16 cellular contexts compared by ENCODE assay signal in genomic region chr15:37058316-37058985, GRCh38. TPM values are rescaled to one million over a fixed set of nuclear protein-coding genes. Genes with fewer than 3 reads are reported as not detected.
DNase-seq lines count a peak whose midpoint lies in the region; ATAC-seq, FAIRE-seq and TF ChIP-seq lines count a peak whose summit lies in the region.
"Had no signal": no experiment of that assay in that cellular context is flagged by ENCODE, and none has a peak within 500 bp of the region (broad histone marks: within the 10 kb centered on the region; RNA-seq: fewer than 3 reads in every experiment).

No MANE protein-coding gene starts in this region.

- H3K4me1 ChIP-seq in right atrium auricular region (peaks cover 0 to 39% of the 10 kb centered on the region in 2 donors), neuronal stem cell (ENCODE audit: control insufficient read depth in 2 of 2, insufficient read depth in 1 of 2, low read depth in 1 of 2, low read length in 2 of 2) (peaks cover 17 to 30% of the 10 kb centered on the region in 2 donors)

- no CpG with 5 or more reads among the region's 6 CpGs for WGBS in neuronal stem cell (ENCODE audit: extremely low coverage in 2 of 2, insufficient read length in 2 of 2, insufficient replicate concordance in 1 of 2), 2 donors

- H4K91ac ChIP-seq in neuronal stem cell (ENCODE audit: low read depth, low read length, poor library complexity) = no peak overlapping the region

- peak; percentile 66 for DNase-seq in astrocyte of the hippocampus (ENCODE audit: low read depth, low spot score)
- no peak for DNase-seq in right atrium auricular region (ENCODE audit: low spot score)
- DNase-seq in neuronal stem cell (ENCODE audit: low spot score) = peak; percentile 54
- DNase-seq in DMS79 (lab: John Stamatoyannopoulos, UW) = no peak
- no peak for DNase-seq in T-helper 1 cell
- no peak for DNase-seq in germinal center (ENCODE audit: low spot score)
- DNase-seq: activated naive CD8-positive, alpha-beta T cell treated with anti-CD3 and anti-CD28 coated beads, Interleukin-2, amount 50 U/mL, for 24 hours; left cardiac atrium; MM.1S; nucleus accumbens; stimulated activated CD4-positive, alpha-beta T cell treated with anti-CD3 and anti-CD28 coated beads, Interleukin-2, amount 100 ng/mL, for 48 hours; T-cell had no signal

- H3K36me3 ChIP-seq in right atrium auricular region (no peaks in the 10 kb centered on the region), neuronal stem cell (replicated peaks in 1 of 2; ENCODE audit: control insufficient read depth in 2 of 2, insufficient read depth in 2 of 2, low read length in 2 of 2) (peaks cover 2 to 5% of the 10 kb centered on the region in 2 donors)

- H2BK12ac ChIP-seq in neuronal stem cell (ENCODE audit: low read length) = no peak overlapping the region

- no peak overlapping the region for H2BK15ac ChIP-seq in neuronal stem cell (ENCODE audit: low read length)

- no peak overlapping the region for H3K9ac ChIP-seq in neuronal stem cell (ENCODE audit: low read depth, low read length, poor library complexity)

- H3K14ac ChIP-seq in neuronal stem cell (ENCODE audit: low read length) = no peak overlapping the region

- H3K4me3 ChIP-seq in right atrium auricular region (no peak overlapping the region), neuronal stem cell (ENCODE audit: low read length in 2 of 2) (no peak overlapping the region)

- H3K27ac ChIP-seq in right atrium auricular region (peak overlapping the region; percentile 62 to 82), neuronal stem cell (replicated peaks; ENCODE audit: low read length) (peak overlapping the region; percentile 97)

- H2BK5ac ChIP-seq in neuronal stem cell (ENCODE audit: low read length) = no peak overlapping the region

- ATAC-seq in GM19397 (IDR thresholded peaks at IDR 0.05; ENCODE audit: unreplicated experiment) = no peak
- ATAC-seq: activated CD4-positive, CD25-positive, alpha-beta regulatory T cell treated with anti-CD3 and anti-CD28 coated beads, Interleukin-2, amount 50 U/mL, for 24 hours; activated naive CD8-positive, alpha-beta T cell treated with anti-CD3 and anti-CD28 coated beads, Interleukin-2, amount 50 U/mL, for 24 hours; T-cell had no signal

- no peak overlapping the region for H2AK5ac ChIP-seq in neuronal stem cell (ENCODE audit: low read depth, low read length)

- H2AFZ ChIP-seq in neuronal stem cell (ENCODE audit: low read length) = no peak overlapping the region

- H2BK120ac ChIP-seq in neuronal stem cell (ENCODE audit: low read depth, low read length) = no peak overlapping the region

- no peak overlapping the region for H3K18ac ChIP-seq in neuronal stem cell (ENCODE audit: low read length)

- H3K9me3 ChIP-seq in right atrium auricular region = no peaks in the 10 kb centered on the region
- H3K9me3 ChIP-seq in neuronal stem cell (replicated peaks in 1 of 2; ENCODE audit: control insufficient read depth in 2 of 2, insufficient read depth in 1 of 2, low read depth in 1 of 2, low read length in 2 of 2) = no peaks in the 10 kb centered on the region

- H3K23ac ChIP-seq in neuronal stem cell (ENCODE audit: low read depth, low read length, poor library complexity) = no peak overlapping the region

- H3K79me1 ChIP-seq in neuronal stem cell (ENCODE audit: low read depth, low read length) = peaks cover 3% of the 10 kb centered on the region

- no peak for TF ChIP-seq CTCF in right atrium auricular region (IDR thresholded peaks at IDR 0.05)

- H3K27me3 ChIP-seq in right atrium auricular region = no peaks in the 10 kb centered on the region
- H3K27me3 ChIP-seq in neuronal stem cell (ENCODE audit: control insufficient read depth in 3 of 3, insufficient read depth in 3 of 3, low read depth in 1 of 3, low read length in 3 of 3) = no peaks in the 10 kb centered on the region

- H3K4me2 ChIP-seq in neuronal stem cell (ENCODE audit: insufficient read depth, low read length, poor library complexity, severe bottlenecking) = no peak overlapping the region

- no peak overlapping the region for H3K4ac ChIP-seq in neuronal stem cell (ENCODE audit: low read length)

- FAIRE-seq in G401.6 (lab: Jason Lieb, UNC) = peak; percentile 11
- FAIRE-seq: H54 had no signal

- no peak overlapping the region for H4K8ac ChIP-seq in neuronal stem cell (ENCODE audit: low read depth, low read length)

RNA-seq across cellular contexts. Expression of gene MEIS2, which starts 41.9 kb away (rescaled TPM):
- 10 to 100 TPM; 24.3 to 29.8 TPM for total RNA-seq in right atrium auricular region
- polyA plus RNA-seq in neuronal stem cell (2013, experiment 1 of 2) = 50.7 TPM
- 50.7 TPM for polyA plus RNA-seq in neuronal stem cell (2013, experiment 2 of 2)

Comparison
In these comparisons a context has a peak if more than half of its experiments do, and no peak if none do; other contexts are left out.
1. DNase-seq: peak in astrocyte of the hippocampus (single experiment) and neuronal stem cell (single experiment); none in right atrium auricular region (single experiment), DMS79 (single experiment), T-helper 1 cell (0 of 5) and germinal center (single experiment).